ENCODE assay signal across 7 cellular contexts in genomic region chr12:30585877-30586276, GRCh38.
"Had no signal": no experiment of that assay in that cellular context is flagged by ENCODE, and none has a peak within 500 bp of the region (broad histone marks: within the 10 kb centered on the region; RNA-seq: fewer than 3 reads in every experiment).

No MANE protein-coding gene starts in this region.

- H3K4me3 Mint-ChIP-seq: IgD-negative memory B cell had no signal

- ATAC-seq: HepG2, K562 had no signal

- FAIRE-seq: HepG2, HTR-8/SVneo, K562 had no signal

- H3K4me3 ChIP-seq: K562 had no signal

- H3K27me3 Mint-ChIP-seq: IgD-negative memory B cell had no signal

- H3K27ac Mint-ChIP-seq: IgD-negative memory B cell had no signal

- DNase-seq: IMR-90, KBM-7 had no signal

- H3K27ac ChIP-seq: HL-60 had no signal
